21 cellular contexts compared by ENCODE assay signal in the genomic region with DNA sequence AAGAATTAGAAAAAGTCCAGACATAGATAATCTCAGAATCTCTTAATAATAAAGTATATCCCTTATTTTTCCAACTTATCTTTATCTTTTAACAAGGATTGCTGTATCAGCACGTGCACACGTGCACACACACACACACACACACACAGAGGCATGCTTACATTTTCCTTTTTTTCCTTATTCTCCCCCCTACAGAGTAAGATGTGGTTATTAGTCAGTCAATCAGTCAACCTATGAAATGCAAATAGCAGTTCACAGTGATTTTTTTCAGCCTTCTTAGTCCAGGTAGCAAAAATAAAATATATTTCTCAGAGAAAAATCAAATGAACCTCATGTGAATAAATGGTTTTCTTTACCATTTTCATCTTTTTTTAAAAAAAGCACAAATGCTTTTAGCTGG.
A peak's percentile ranks its signal among the peaks of the same experiment; 100 is the strongest.
DNase-seq lines count a peak whose midpoint lies in the region; TF ChIP-seq lines count a peak whose summit lies in the region.
"Had no signal": no experiment of that assay in that cellular context is flagged by ENCODE, and none has a peak within 500 bp of the region (broad histone marks: within the 10 kb centered on the region; RNA-seq: fewer than 3 reads in every experiment).

No MANE protein-coding gene starts in this region.

- no peak overlapping the region for H2AFZ ChIP-seq in neural cell (ENCODE audit: low read depth, low read length)

- no peaks in the 10 kb centered on the region for H3K9me3 ChIP-seq in neural cell (ENCODE audit: low read length)
- H3K9me3 ChIP-seq: BE2C, BLaER1 had no signal

- TF ChIP-seq EP300 in neural cell (conservative IDR thresholded peaks at IDR 0.05; ENCODE audit: poor library complexity, severe bottlenecking): peak; percentile 63

- peak overlapping the region; percentile 13 for H3K9ac ChIP-seq in neural cell (ENCODE audit: low read length)
- H3K9ac ChIP-seq: BLaER1 had no signal

- H3K36me3 ChIP-seq in neural cell (ENCODE audit: insufficient read depth, low read length): no peaks in the 10 kb centered on the region
- H3K36me3 ChIP-seq: BE2C, BLaER1 had no signal

- peak overlapping the region; percentile 6 for H3K4me3 ChIP-seq in neural cell (ENCODE audit: low read length)
- H3K4me3 ChIP-seq: BLaER1, GM12878 had no signal

- H3K4me2 ChIP-seq in neural cell (ENCODE audit: low read length): no peak overlapping the region
- H3K4me2 ChIP-seq: BLaER1 had no signal

- TF ChIP-seq RAD21 in neural cell (conservative IDR thresholded peaks at IDR 0.05): no peak

- no peaks in the 10 kb centered on the region for H3K27me3 ChIP-seq in neural cell (ENCODE audit: insufficient read depth, low read depth, low read length)
- H3K27me3 ChIP-seq: BE2C, BLaER1 had no signal

- H3K27ac ChIP-seq in neural cell (ENCODE audit: low read length): peak overlapping the region; percentile 38
- H3K27ac ChIP-seq: BLaER1 had no signal

- no peaks in the 10 kb centered on the region for H3K9me2 ChIP-seq in neural cell (ENCODE audit: insufficient read depth, low read length)

- DNase-seq in NCI-H2227 treated with DMSO at 0.1 percent for 48 hours (lab: John Stamatoyannopoulos, UW) (peak; percentile 96), retina (no peak)
- no peak for DNase-seq in stimulated activated CD4-positive, alpha-beta T cell treated with anti-CD3 and anti-CD28 coated beads, Interleukin-15, amount 100 ng/mL, for 24 hours
- no peak for DNase-seq in stimulated activated CD4-positive, alpha-beta T cell treated with anti-CD3 and anti-CD28 coated beads, Interleukin-4, amount 100 ng/mL, for 1 hour
- DNase-seq: 8988T; ACHN; BE2C; C1 segment of cervical spinal cord; CD4-positive, alpha-beta memory T cell; CD4-positive, CD25-positive, alpha-beta regulatory T cell; CD8-positive, alpha-beta memory T cell; COR-L47; DMS 273 treated with DMSO at 0.1 percent for 48 hours; DMS153; DMS53; DMS79; DND-41; EL had no signal

- no peak for TF ChIP-seq CTCF in neural cell (IDR thresholded peaks at IDR 0.05; ENCODE audit: poor library complexity, severe bottlenecking)

- H4K20me1 ChIP-seq in neural cell (ENCODE audit: insufficient read depth): no peaks in the 10 kb centered on the region
- H4K20me1 ChIP-seq: BLaER1 had no signal

- peaks cover 3% of the 10 kb centered on the region for H3F3A ChIP-seq in neural cell (ENCODE audit: insufficient read depth, low read length, poor library complexity, severe bottlenecking)

- H3K79me2 ChIP-seq in neural cell (replicated peaks; ENCODE audit: insufficient read depth, low read length): no peaks in the 10 kb centered on the region

TF ChIP-seq in neural cell, 6 proteins besides CTCF, POLR2A, EP300 and RAD21:
- TF ChIP-seq SMC3 (conservative IDR thresholded peaks at IDR 0.05; ENCODE audit: poor library complexity) (no peak), POLR2AphosphoS5 (IDR thresholded peaks at IDR 0.05) (peak; percentile 37), MXI1 (conservative IDR thresholded peaks at IDR 0.05; ENCODE audit: poor library complexity, severe bottlenecking) (peak; percentile 40), EZH2 (IDR thresholded peaks at IDR 0.05; ENCODE audit: borderline replicate concordance, insufficient read depth, low read length, poor library complexity, severe bottlenecking) (no peak)
- TF ChIP-seq, protein P1, sequence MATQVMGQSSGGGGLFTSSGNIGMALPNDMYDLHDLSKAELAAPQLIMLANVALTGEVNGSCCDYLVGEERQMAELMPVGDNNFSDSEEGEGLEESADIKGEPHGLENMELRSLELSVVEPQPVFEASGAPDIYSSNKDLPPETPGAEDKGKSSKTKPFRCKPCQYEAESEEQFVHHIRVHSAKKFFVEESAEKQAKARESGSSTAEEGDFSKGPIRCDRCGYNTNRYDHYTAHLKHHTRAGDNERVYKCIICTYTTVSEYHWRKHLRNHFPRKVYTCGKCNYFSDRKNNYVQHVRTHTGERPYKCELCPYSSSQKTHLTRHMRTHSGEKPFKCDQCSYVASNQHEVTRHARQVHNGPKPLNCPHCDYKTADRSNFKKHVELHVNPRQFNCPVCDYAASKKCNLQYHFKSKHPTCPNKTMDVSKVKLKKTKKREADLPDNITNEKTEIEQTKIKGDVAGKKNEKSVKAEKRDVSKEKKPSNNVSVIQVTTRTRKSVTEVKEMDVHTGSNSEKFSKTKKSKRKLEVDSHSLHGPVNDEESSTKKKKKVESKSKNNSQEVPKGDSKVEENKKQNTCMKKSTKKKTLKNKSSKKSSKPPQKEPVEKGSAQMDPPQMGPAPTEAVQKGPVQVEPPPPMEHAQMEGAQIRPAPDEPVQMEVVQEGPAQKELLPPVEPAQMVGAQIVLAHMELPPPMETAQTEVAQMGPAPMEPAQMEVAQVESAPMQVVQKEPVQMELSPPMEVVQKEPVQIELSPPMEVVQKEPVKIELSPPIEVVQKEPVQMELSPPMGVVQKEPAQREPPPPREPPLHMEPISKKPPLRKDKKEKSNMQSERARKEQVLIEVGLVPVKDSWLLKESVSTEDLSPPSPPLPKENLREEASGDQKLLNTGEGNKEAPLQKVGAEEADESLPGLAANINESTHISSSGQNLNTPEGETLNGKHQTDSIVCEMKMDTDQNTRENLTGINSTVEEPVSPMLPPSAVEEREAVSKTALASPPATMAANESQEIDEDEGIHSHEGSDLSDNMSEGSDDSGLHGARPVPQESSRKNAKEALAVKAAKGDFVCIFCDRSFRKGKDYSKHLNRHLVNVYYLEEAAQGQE (IDR thresholded peaks at IDR 0.05; ENCODE audit: borderline replicate concordance): peak; percentile 62
